Comparison of ENCODE assay signal across 11 cellular contexts in genomic region chr11:47152126-47152952, GRCh38. TPM values are rescaled to one million over a fixed set of nuclear protein-coding genes. Genes with fewer than 3 reads are reported as not detected.
DNase-seq lines count a peak whose midpoint lies in the region; ATAC-seq, FAIRE-seq and TF ChIP-seq lines count a peak whose summit lies in the region.
"Had no signal": no experiment of that assay in that cellular context is flagged by ENCODE, and none has a peak within 500 bp of the region (broad histone marks: within the 10 kb centered on the region; RNA-seq: fewer than 3 reads in every experiment).

No MANE protein-coding gene starts in this region.

- peak; percentile 95 for FAIRE-seq in endothelial cell of umbilical vein (lab: Jason Lieb, UNC)
- FAIRE-seq: endometrium, pancreas had no signal

- peak; percentile 39 for ATAC-seq in PC-3
- no peak for ATAC-seq in HG03354 (IDR thresholded peaks at IDR 0.05; ENCODE audit: poor library complexity, severe bottlenecking, unreplicated experiment)
- ATAC-seq in HG03432 (IDR thresholded peaks at IDR 0.05; ENCODE audit: unreplicated experiment), result no peak

- H3K9me2 ChIP-seq in PC-3 (replicated peaks; ENCODE audit: low read length), result no peaks in the 10 kb centered on the region

- no peaks in the 10 kb centered on the region for H3K27me3 Mint-ChIP-seq in activated naive CD4-positive, alpha-beta T cell treated with anti-CD3 and anti-CD28 coated beads, Interleukin-2, amount 50 U/mL, for 24 hours
- H3K27me3 Mint-ChIP-seq: activated T-cell treated with anti-CD3 and anti-CD28 coated beads, Interleukin-2, amount 50 U/mL, for 24 hours had no signal

- no peaks in the 10 kb centered on the region for H3K9me3 Mint-ChIP-seq in activated naive CD4-positive, alpha-beta T cell treated with anti-CD3 and anti-CD28 coated beads, Interleukin-2, amount 50 U/mL, for 24 hours
- H3K9me3 Mint-ChIP-seq: activated T-cell treated with anti-CD3 and anti-CD28 coated beads, Interleukin-2, amount 50 U/mL, for 24 hours had no signal

- H4K20me1 ChIP-seq in PC-3 (ENCODE audit: low read length) (no peaks in the 10 kb centered on the region), endothelial cell of umbilical vein (replicated peaks; ENCODE audit: control insufficient read depth, extremely low read depth, insufficient read depth, low read length) (no peaks in the 10 kb centered on the region)

- no peak for TF ChIP-seq POLR2A in endothelial cell of umbilical vein (IDR thresholded peaks at IDR 0.05; ENCODE audit: low read depth, low read length)

- no peak overlapping the region for H3K4me3 ChIP-seq in PC-3 (ENCODE audit: low read length)
- no peak overlapping the region for H3K4me3 ChIP-seq in endothelial cell of umbilical vein (replicated peaks in 1 of 3; ENCODE audit: insufficient read depth in 1 of 3, low read depth in 1 of 3, low read length in 3 of 3)
- H3K4me3 ChIP-seq: pancreas had no signal

- CTCF ChIA-PET in PC-3 (lab: Charles Lee) (interaction anchor here (0.5 to 1.2 kb wide), 6 partner anchors 200 to 262 kb away, joined by 3 to 5 read pairs (median 4); no protein-coding TSS in a partner anchor), endothelial cell of umbilical vein (lab: Charles Lee) (interaction anchor here (0.6 to 5.1 kb wide), 35 partner anchors 9 to 327 kb away, joined by 3 to 120 read pairs (median 6); partner anchors contain the start of genes CSTPP1 and LRP4)

- dilution Hi-C loops in endothelial cell of umbilical vein (cut with MboI; ENCODE audit: extremely low pct_ligation_motif_present, low sequenced_read_pairs), result no loop called here

- H3K9me3 ChIP-seq in PC-3 (ENCODE audit: low read length) (no peaks in the 10 kb centered on the region), endothelial cell of umbilical vein (replicated peaks; ENCODE audit: control insufficient read depth, insufficient read depth, low read length) (no peaks in the 10 kb centered on the region)
- H3K9me3 ChIP-seq: pancreas had no signal

- H3K27ac ChIP-seq in PC-3 (ENCODE audit: low read length) (no peak overlapping the region), endothelial cell of umbilical vein (ENCODE audit: insufficient read depth, low read depth, low read length) (no peak overlapping the region), substantia nigra (ENCODE audit: low read depth, low read length, poor library complexity, severe bottlenecking) (peak overlapping the region; percentile 60)

- H3K27me3 ChIP-seq in PC-3 (ENCODE audit: low read length), result no peaks in the 10 kb centered on the region
- no peaks in the 10 kb centered on the region for H3K27me3 ChIP-seq in endothelial cell of umbilical vein (ENCODE audit: control insufficient read depth in 2 of 2, insufficient read depth in 2 of 2, low read length in 2 of 2)
- H3K27me3 ChIP-seq: pancreas had no signal

- H3K9ac ChIP-seq in PC-3 (ENCODE audit: low read length), result no peak overlapping the region
- H3K9ac ChIP-seq in endothelial cell of umbilical vein (replicated peaks; ENCODE audit: extremely low read depth, insufficient read depth, low read length), result no peak overlapping the region

- H3K36me3 Mint-ChIP-seq in activated naive CD4-positive, alpha-beta T cell treated with anti-CD3 and anti-CD28 coated beads, Interleukin-2, amount 50 U/mL, for 24 hours, result no peaks in the 10 kb centered on the region

- no peaks in the 10 kb centered on the region for H3K79me2 ChIP-seq in PC-3 (ENCODE audit: low read length)
- H3K79me2 ChIP-seq in endothelial cell of umbilical vein (ENCODE audit: control insufficient read depth, insufficient read depth, low read length), result no peaks in the 10 kb centered on the region

- no peaks in the 10 kb centered on the region for H3F3A ChIP-seq in PC-3 (ENCODE audit: low read length, unreplicated experiment)

- H3K36me3 ChIP-seq in PC-3 (ENCODE audit: low read depth, low read length) (no peaks in the 10 kb centered on the region), endothelial cell of umbilical vein (ENCODE audit: control insufficient read depth in 2 of 2, extremely low read depth in 1 of 2, insufficient read depth in 2 of 2, low read length in 2 of 2) (peaks cover 0 to 2% of the 10 kb centered on the region in 2 experiments)
- H3K36me3 ChIP-seq: pancreas had no signal

- H3K4me2 ChIP-seq in PC-3 (ENCODE audit: low read length) (no peak overlapping the region), endothelial cell of umbilical vein (ENCODE audit: insufficient read depth, low read length) (no peak overlapping the region)

- peak overlapping the region; percentile 18 for H3K27ac Mint-ChIP-seq in activated naive CD4-positive, alpha-beta T cell treated with anti-CD3 and anti-CD28 coated beads, Interleukin-2, amount 50 U/mL, for 24 hours

- TF ChIP-seq CTCF in PC-3 (conservative IDR thresholded peaks at IDR 0.05; ENCODE audit: low read depth, low read length), result no peak
- no peak for TF ChIP-seq CTCF in endothelial cell of umbilical vein (IDR thresholded peaks at IDR 0.05; ENCODE audit: extremely low read depth in 1 of 2, insufficient read depth in 1 of 2, low read depth in 1 of 2, low read length in 2 of 2)

- no peaks in the 10 kb centered on the region for H3K4me1 ChIP-seq in PC-3 (ENCODE audit: insufficient read depth, low read length)
- H3K4me1 ChIP-seq in endothelial cell of umbilical vein (ENCODE audit: control insufficient read depth, extremely low read depth, insufficient read depth, low read length), result no peaks in the 10 kb centered on the region

- H2AFZ ChIP-seq in PC-3 (ENCODE audit: low read length) (no peak overlapping the region), endothelial cell of umbilical vein (ENCODE audit: low read depth, low read length) (no peak overlapping the region)

- intact Hi-C loops in PC-3 (cut with micrococcal nuclease), result no loop called here
- intact Hi-C loops in endothelial cell of umbilical vein (cut with micrococcal nuclease), result no loop called here

- POLR2A ChIA-PET in PC-3 (lab: Charles Lee; ENCODE audit: unreplicated experiment), result no interaction called here
- POLR2A ChIA-PET in endothelial cell of umbilical vein (lab: Charles Lee), result no interaction called here

- no peak overlapping the region for H3K4me3 Mint-ChIP-seq in activated naive CD4-positive, alpha-beta T cell treated with anti-CD3 and anti-CD28 coated beads, Interleukin-2, amount 50 U/mL, for 24 hours
- H3K4me3 Mint-ChIP-seq: activated T-cell treated with anti-CD3 and anti-CD28 coated beads, Interleukin-2, amount 50 U/mL, for 24 hours had no signal

- peaks cover 36% of the 10 kb centered on the region for H3K4me1 Mint-ChIP-seq in activated naive CD4-positive, alpha-beta T cell treated with anti-CD3 and anti-CD28 coated beads, Interleukin-2, amount 50 U/mL, for 24 hours

- H3K9me1 ChIP-seq in endothelial cell of umbilical vein (replicated peaks; ENCODE audit: control insufficient read depth, extremely low read depth, insufficient read depth, low read length), result no peaks in the 10 kb centered on the region

- BruUV-seq in PC-3 (replicated peaks; lab: Mats Ljungman, UMichigan) (no TSS peak), endothelial cell of umbilical vein (replicated peaks; lab: Mats Ljungman, UMichigan) (no TSS peak)

- DNase-seq in activated naive CD4-positive, alpha-beta T cell treated with Interleukin-2 at 50 U/mL for 16 hours, result no peak
- DNase-seq in PC-3 (no peak), endothelial cell of umbilical vein (ENCODE audit: low read depth, low spot score) (no peak), substantia nigra (lab: John Stamatoyannopoulos, UW) (no peak), DMS79 treated with DMSO at 0.1 percent for 48 hours (lab: John Stamatoyannopoulos, UW) (no peak)

TF ChIP-seq in endothelial cell of umbilical vein, 7 proteins besides CTCF, POLR2A, EP300 and RAD21:
- TF ChIP-seq POLR2AphosphoS5 (IDR thresholded peaks at IDR 0.05; ENCODE audit: insufficient read depth, low read depth, low read length), result no peak
- TF ChIP-seq JUN (IDR thresholded peaks at IDR 0.05; ENCODE audit: borderline replicate concordance, insufficient read depth, insufficient read length, low read depth), result no peak
- TF ChIP-seq GATA2 (IDR thresholded peaks at IDR 0.05; ENCODE audit: insufficient read depth, insufficient read length, low read depth, low read length), result no peak
- TF ChIP-seq MYC (IDR thresholded peaks at IDR 0.05; ENCODE audit: low read depth, low read length), result no peak
- TF ChIP-seq, protein P1, sequence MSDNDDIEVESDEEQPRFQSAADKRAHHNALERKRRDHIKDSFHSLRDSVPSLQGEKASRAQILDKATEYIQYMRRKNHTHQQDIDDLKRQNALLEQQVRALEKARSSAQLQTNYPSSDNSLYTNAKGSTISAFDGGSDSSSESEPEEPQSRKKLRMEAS (IDR thresholded peaks at IDR 0.05; ENCODE audit: insufficient read depth, insufficient read length), result no peak
- no peak for TF ChIP-seq FOS (IDR thresholded peaks at IDR 0.05; ENCODE audit: borderline replicate concordance, insufficient read depth, low read length)
- no peak for TF ChIP-seq EZH2 (IDR thresholded peaks at IDR 0.05; ENCODE audit: borderline replicate concordance, low read depth, low read length, severe bottlenecking)

RNA-seq across cellular contexts. Expression of gene ARFGAP2, which starts 24.3 kb away (rescaled TPM):
- 97.5 and 125 TPM in 2 replicates for total RNA-seq in PC-3 (2014; rRNA removed)
- total RNA-seq in endothelial cell of umbilical vein, result 78.9 and 84.3 TPM in 2 replicates
- polyA plus RNA-seq in endothelial cell of umbilical vein, result 101 and 108 TPM in 2 replicates
- polyA plus RNA-seq in endothelial cell of umbilical vein (2011; cell fraction: cytosol; rRNA removed), result 66.2 and 77.5 TPM in 2 replicates
- polyA plus RNA-seq in endothelial cell of umbilical vein (2011; cell fraction: nucleus; rRNA removed), result 210 and 239 TPM in 2 replicates
- polyA plus RNA-seq in endothelial cell of umbilical vein (2012), result 45.1 and 70.9 TPM in 2 replicates
- polyA minus RNA-seq in endothelial cell of umbilical vein, result 111 and 135 TPM in 2 replicates
- polyA minus RNA-seq in endothelial cell of umbilical vein (2011; cell fraction: cytosol; rRNA and poly(A)+ RNA removed), result 35.0 TPM
- polyA minus RNA-seq in endothelial cell of umbilical vein (2011; cell fraction: nucleus; rRNA and poly(A)+ RNA removed), result 143 and 150 TPM in 2 replicates

RNA-seq across cellular contexts. Expression of gene PACSIN3, which starts 33.9 kb away (rescaled TPM):
- total RNA-seq in PC-3 (2014; rRNA removed) (83.9 and 129 TPM in 2 replicates), endothelial cell of umbilical vein (27.2 and 29.0 TPM in 2 replicates)
- polyA plus RNA-seq in endothelial cell of umbilical vein, result 14.7 and 15.2 TPM in 2 replicates
- 16.3 and 20.6 TPM in 2 replicates for polyA plus RNA-seq in endothelial cell of umbilical vein (2011; cell fraction: cytosol; rRNA removed)
- 16.6 and 18.6 TPM in 2 replicates for polyA plus RNA-seq in endothelial cell of umbilical vein (2011; cell fraction: nucleus; rRNA removed)
- polyA plus RNA-seq in endothelial cell of umbilical vein (2012), result 16.3 and 27.6 TPM in 2 replicates
- polyA minus RNA-seq in endothelial cell of umbilical vein, result 7.5 and 11.2 TPM in 2 replicates
- 129 TPM for polyA minus RNA-seq in endothelial cell of umbilical vein (2011; cell fraction: cytosol; rRNA and poly(A)+ RNA removed)
- polyA minus RNA-seq in endothelial cell of umbilical vein (2011; cell fraction: nucleus; rRNA and poly(A)+ RNA removed), result 8.0 and 10.8 TPM in 2 replicates
